Comparison of ENCODE assay signal across 8 cellular contexts in the genomic region with DNA sequence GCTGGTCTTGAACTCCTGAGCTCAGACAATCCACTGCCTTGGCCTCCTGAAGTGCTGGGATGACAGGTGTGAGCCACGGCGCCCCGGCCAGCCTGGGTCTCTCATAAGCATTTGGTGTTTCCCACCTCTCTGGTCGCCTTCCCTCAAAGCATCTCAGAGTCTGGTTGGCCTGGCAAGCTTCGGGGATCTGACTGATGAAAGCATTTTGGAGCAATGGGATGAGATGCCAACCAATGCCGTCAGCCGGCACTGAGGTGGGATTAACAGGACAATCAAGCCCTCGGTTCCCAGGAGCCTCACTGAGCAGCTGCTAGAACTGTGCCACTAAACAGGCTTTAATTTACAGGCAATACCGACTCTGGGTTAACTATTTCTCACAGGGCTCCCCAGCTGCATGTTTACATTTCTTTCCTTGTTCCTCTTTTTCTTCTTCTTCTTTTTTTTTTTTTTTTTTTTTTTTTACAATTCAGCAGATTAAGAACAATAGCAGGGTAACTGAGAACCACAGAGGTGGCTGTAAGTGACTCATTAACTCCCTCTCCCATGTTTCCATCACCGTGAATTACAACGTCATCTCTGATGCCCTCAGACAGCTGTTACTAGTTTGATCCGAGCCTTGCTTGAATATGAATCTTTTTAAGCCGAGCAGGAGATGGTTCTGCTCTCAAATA. TPM values are rescaled to one million over a fixed set of nuclear protein-coding genes. Genes with fewer than 3 reads are reported as not detected.
A peak's percentile ranks its signal among the peaks of the same experiment; 100 is the strongest.
DNase-seq lines count a peak whose midpoint lies in the region; ATAC-seq, FAIRE-seq and TF ChIP-seq lines count a peak whose summit lies in the region.

No MANE protein-coding gene starts in this region.

- no peak for FAIRE-seq in small intestine (lab: Jason Lieb, UNC)

- no peak overlapping the region for H3K27ac Mint-ChIP-seq in CD8-positive, alpha-beta T cell
- no peak overlapping the region for H3K27ac Mint-ChIP-seq in nephron progenitor cell
- no peak overlapping the region for H3K27ac Mint-ChIP-seq in activated CD8-positive, alpha-beta T cell treated with anti-CD3 and anti-CD28 coated beads, Interleukin-2, amount 10 ng/mL, durations not matched to agents 7 days and 5 days

- DNase-seq in NAMALWA (ENCODE audit: low spot score), result peak; percentile 85
- DNase-seq in kidney glomerular epithelial cell (lab: John Stamatoyannopoulos, UW), result peak; percentile 28
- DNase-seq in CD8-positive, alpha-beta T cell, result no peak
- no peak for DNase-seq in small intestine
- no peak for DNase-seq in nephron progenitor cell
- DNase-seq in activated CD8-positive, alpha-beta T cell treated with anti-CD3 and anti-CD28 coated beads, Interleukin-2, amount 10 ng/mL, durations not matched to agents 7 days and 5 days, result no peak

- H3K4me3 ChIP-seq in CD8-positive, alpha-beta T cell (ENCODE audit: low read depth, low read length), result no peak overlapping the region
- no peak overlapping the region for H3K4me3 ChIP-seq in small intestine (ENCODE audit: low read depth in 1 of 2, low read length in 2 of 2)

- intact Hi-C loops in CD8-positive, alpha-beta T cell (cut with DNase I, micrococcal nuclease), result no loop called here

- no peaks in the 10 kb centered on the region for H3K9me3 ChIP-seq in CD8-positive, alpha-beta T cell (ENCODE audit: low read length)
- H3K9me3 ChIP-seq in small intestine (ENCODE audit: control insufficient read depth, low read depth), result no peaks in the 10 kb centered on the region

- ATAC-seq in GM18858 (IDR thresholded peaks at IDR 0.05; ENCODE audit: unreplicated experiment), result peak; percentile 65
- ATAC-seq in HG02610 (IDR thresholded peaks at IDR 0.05; ENCODE audit: unreplicated experiment), result peak; percentile 64
- ATAC-seq in CD8-positive, alpha-beta T cell, result no peak
- ATAC-seq in activated CD8-positive, alpha-beta T cell treated with anti-CD3 and anti-CD28 coated beads, Interleukin-2, amount 10 ng/mL, durations not matched to agents 7 days and 5 days, result no peak

- H3K9me3 Mint-ChIP-seq in CD8-positive, alpha-beta T cell, result no peaks in the 10 kb centered on the region
- peaks cover 3% of the 10 kb centered on the region for H3K9me3 Mint-ChIP-seq in nephron progenitor cell
- H3K9me3 Mint-ChIP-seq in activated CD8-positive, alpha-beta T cell treated with anti-CD3 and anti-CD28 coated beads, Interleukin-2, amount 10 ng/mL, durations not matched to agents 7 days and 5 days (ENCODE audit: insufficient read depth), result no peaks in the 10 kb centered on the region

- no peak for TF ChIP-seq CTCF in CD8-positive, alpha-beta T cell (IDR thresholded peaks at IDR 0.05)
- TF ChIP-seq CTCF in nephron progenitor cell (IDR thresholded peaks at IDR 0.05), result no peak

- H3K36me3 ChIP-seq in CD8-positive, alpha-beta T cell (ENCODE audit: insufficient read depth, low read length), result no peaks in the 10 kb centered on the region
- H3K36me3 ChIP-seq in small intestine (ENCODE audit: control insufficient read depth in 2 of 2, insufficient read depth in 2 of 2, low read length in 2 of 2), result no peaks in the 10 kb centered on the region

- peaks cover 39% of the 10 kb centered on the region for H3K4me1 Mint-ChIP-seq in CD8-positive, alpha-beta T cell (ENCODE audit: low read depth)
- peaks cover 48% of the 10 kb centered on the region for H3K4me1 Mint-ChIP-seq in nephron progenitor cell
- peaks cover 39% of the 10 kb centered on the region for H3K4me1 Mint-ChIP-seq in activated CD8-positive, alpha-beta T cell treated with anti-CD3 and anti-CD28 coated beads, Interleukin-2, amount 10 ng/mL, durations not matched to agents 7 days and 5 days (ENCODE audit: low read depth)

- H3K36me3 Mint-ChIP-seq in CD8-positive, alpha-beta T cell, result peaks cover 29% of the 10 kb centered on the region
- H3K36me3 Mint-ChIP-seq in nephron progenitor cell (ENCODE audit: low read depth), result peaks cover 9% of the 10 kb centered on the region
- H3K36me3 Mint-ChIP-seq in activated CD8-positive, alpha-beta T cell treated with anti-CD3 and anti-CD28 coated beads, Interleukin-2, amount 10 ng/mL, durations not matched to agents 7 days and 5 days (ENCODE audit: low read depth), result peaks cover 12% of the 10 kb centered on the region

- POLR2A ChIA-PET in CD8-positive, alpha-beta T cell (lab: Charles Lee), result interaction anchor here (1.3 to 4.2 kb wide), 5 partner anchors 24 to 140 kb away, joined by 5 to 49 read pairs (median 5); partner anchors contain the start of gene HPCAL1
- POLR2A ChIA-PET in activated CD8-positive, alpha-beta T cell treated with anti-CD3 and anti-CD28 coated beads, Interleukin-2, amount 10 ng/mL, durations not matched to agents 7 days and 5 days (lab: Charles Lee), result interaction anchor here (1.0 to 1.9 kb wide), 3 partner anchors 109 to 275 kb away, joined by 3 to 5 read pairs (median 4); no protein-coding TSS in a partner anchor

- peaks cover 40% of the 10 kb centered on the region for H3K4me1 ChIP-seq in CD8-positive, alpha-beta T cell (ENCODE audit: insufficient read depth, low read length)
- H3K4me1 ChIP-seq in small intestine (ENCODE audit: control insufficient read depth in 2 of 2, insufficient read depth in 1 of 2, low read depth in 1 of 2, low read length in 1 of 2), result peaks cover 11 to 12% of the 10 kb centered on the region in 2 donors

- H3K27me3 Mint-ChIP-seq in CD8-positive, alpha-beta T cell (ENCODE audit: low read depth), result no peaks in the 10 kb centered on the region
- peaks cover 19% of the 10 kb centered on the region for H3K27me3 Mint-ChIP-seq in nephron progenitor cell (ENCODE audit: low read depth, poor library complexity)
- no peaks in the 10 kb centered on the region for H3K27me3 Mint-ChIP-seq in activated CD8-positive, alpha-beta T cell treated with anti-CD3 and anti-CD28 coated beads, Interleukin-2, amount 10 ng/mL, durations not matched to agents 7 days and 5 days (ENCODE audit: low read depth)

- H3K27me3 ChIP-seq in CD8-positive, alpha-beta T cell (ENCODE audit: insufficient read depth, low read length), result no peaks in the 10 kb centered on the region
- H3K27me3 ChIP-seq in small intestine (ENCODE audit: control insufficient read depth in 2 of 2, insufficient read depth in 2 of 2, low read length in 2 of 2), result no peaks in the 10 kb centered on the region

- WGBS in small intestine, 3 donors, result 65% methylated on average over 13 of the region's 13 CpGs

- CTCF ChIA-PET in CD8-positive, alpha-beta T cell (lab: Charles Lee), result interaction anchor here (0.8 to 9.6 kb wide), 35 partner anchors 8 to 338 kb away, joined by 3 to 205 read pairs (median 10); partner anchors contain the start of genes HPCAL1 and RRM2
- CTCF ChIA-PET in activated CD8-positive, alpha-beta T cell treated with anti-CD3 and anti-CD28 coated beads, Interleukin-2, amount 10 ng/mL, durations not matched to agents 7 days and 5 days (lab: Charles Lee), result interaction anchor here (0.6 to 5.9 kb wide), 36 partner anchors 9 to 659 kb away, joined by 3 to 139 read pairs (median 10); partner anchors contain the start of genes HPCAL1, ODC1 and RRM2

- H3K27ac ChIP-seq in CD8-positive, alpha-beta T cell (ENCODE audit: low read depth, low read length), result no peak overlapping the region
- peak overlapping the region in 1 of 2 donors; percentile 15 for H3K27ac ChIP-seq in small intestine (ENCODE audit: low read depth in 1 of 2, low read length in 1 of 2)

- H3K4me3 Mint-ChIP-seq in CD8-positive, alpha-beta T cell, result no peak overlapping the region
- no peak overlapping the region for H3K4me3 Mint-ChIP-seq in nephron progenitor cell
- H3K4me3 Mint-ChIP-seq in activated CD8-positive, alpha-beta T cell treated with anti-CD3 and anti-CD28 coated beads, Interleukin-2, amount 10 ng/mL, durations not matched to agents 7 days and 5 days, result no peak overlapping the region

RNA-seq across cellular contexts. Expression of gene ODC1, which starts 38.0 kb away (rescaled TPM):
- total RNA-seq in CD8-positive, alpha-beta T cell, result 100 to 1,000 TPM; 157 to 162 TPM
- 100 to 1,000 TPM in 1 of 3 donors, 10 to 100 TPM in 2; 12.5 to 109 (median 21.9) TPM for polyA plus RNA-seq in small intestine
- 10 to 100 TPM; 54.4 to 54.6 TPM for total RNA-seq in activated CD8-positive, alpha-beta T cell treated with anti-CD3 and anti-CD28 coated beads, Interleukin-2, amount 10 ng/mL, durations not matched to agents 7 days and 5 days

Comparison
In these comparisons a context has a peak if more than half of its experiments do, and no peak if none do; other contexts are left out.
1. ATAC-seq: peak in GM18858 (single experiment) and HG02610 (single experiment); none in CD8-positive, alpha-beta T cell (single experiment) and activated CD8-positive, alpha-beta T cell treated with anti-CD3 and anti-CD28 coated beads, Interleukin-2, amount 10 ng/mL, durations not matched to agents 7 days and 5 days (single experiment).
2. DNase-seq: peak in NAMALWA (single experiment) and kidney glomerular epithelial cell (single experiment); none in CD8-positive, alpha-beta T cell (0 of 7), small intestine (single experiment), nephron progenitor cell (single experiment) and activated CD8-positive, alpha-beta T cell treated with anti-CD3 and anti-CD28 coated beads, Interleukin-2, amount 10 ng/mL, durations not matched to agents 7 days and 5 days (single experiment).